Comparison of ENCODE assay signal across 24 cellular contexts in genomic region chr18:49639643-49640361, GRCh38.
A peak's percentile ranks its signal among the peaks of the same experiment; 100 is the strongest.
DNase-seq lines count a peak whose midpoint lies in the region; ATAC-seq and TF ChIP-seq lines count a peak whose summit lies in the region.
"Had no signal": no experiment of that assay in that cellular context is flagged by ENCODE, and none has a peak within 500 bp of the region (broad histone marks: within the 10 kb centered on the region; RNA-seq: fewer than 3 reads in every experiment).

No MANE protein-coding gene starts in this region.

- H3K4me3 ChIP-seq in spleen, result no peak overlapping the region
- H3K4me3 ChIP-seq: cardiac muscle cell, GM12878, prostate gland, tibial nerve had no signal

- H3K27me3 ChIP-seq in spleen (replicated peaks in 1 of 7), result peaks cover 0 to 30% (median 0%) of the 10 kb centered on the region in 7 donors
- H3K27me3 ChIP-seq: cardiac muscle cell, tibial nerve had no signal

- no peak for DNase-seq in Right ventricle myocardium inferior (ENCODE audit: missing footprints)
- DNase-seq in cardiac septum (ENCODE audit: low spot score), result no peak
- peak; percentile 75 for DNase-seq in glomerular visceral epithelial cell (ENCODE audit: extremely low spot score)
- DNase-seq in mesenteric fat pad (ENCODE audit: low spot score), result peak; percentile 87
- peak; percentile 30 for DNase-seq in spleen
- DNase-seq in EL, result no peak
- no peak for DNase-seq in activated gamma-delta T cell (lab: John Stamatoyannopoulos, UW)
- DNase-seq: 8988T; activated naive CD8-positive, alpha-beta T cell treated with anti-CD3 and anti-CD28 coated beads, Interleukin-2, amount 50 U/mL, for 24 hours; Calu3; GDM1; HCEC 1CT; KBM-7; NCI-H1048; NCI-H2107; OCI-M1; stimulated activated naive CD4-positive, alpha-beta T cell treated with Interleukin-2 at 50 U/mL for 16 hours; T1000 had no signal

- H3K4me1 ChIP-seq in spleen, result peaks cover 0 to 6% (median 0%) of the 10 kb centered on the region in 6 donors
- H3K4me1 ChIP-seq: prostate gland, tibial nerve had no signal

- TF ChIP-seq POLR2A in spleen (IDR thresholded peaks at IDR 0.05) (no peak), GM18505 (IDR thresholded peaks at IDR 0.05; ENCODE audit: borderline replicate concordance, extremely low read depth, insufficient read depth, insufficient read length) (no peak)

- no peak overlapping the region for H3K27ac ChIP-seq in spleen
- H3K27ac ChIP-seq: cardiac muscle cell, prostate gland, tibial nerve had no signal

- no peak for TF ChIP-seq CTCF in spleen (IDR thresholded peaks at IDR 0.05 in 8 of 11, conservative IDR thresholded peaks at IDR 0.05 in 3 of 11)

- H3K9me3 ChIP-seq in spleen, result no peaks in the 10 kb centered on the region
- H3K9me3 ChIP-seq: prostate gland, tibial nerve had no signal

- intact Hi-C loops in Right ventricle myocardium inferior (cut with DNase I), result no loop called here
- intact Hi-C loops in cardiac septum (cut with DNase I), result no loop called here
- intact Hi-C loops in spleen (cut with DNase I; ENCODE audit: low total_unique reads), result loop anchor here (10.0 kb wide), 1 partner anchor 95 kb away; no protein-coding TSS in a partner anchor

- H3K36me3 ChIP-seq in spleen, result no peaks in the 10 kb centered on the region
- H3K36me3 ChIP-seq: cardiac muscle cell, prostate gland, tibial nerve had no signal

- WGBS in spleen, 5 donors, result 63 to 77% (median 69%) methylated on average over 13 of the region's 13 CpGs

- ATAC-seq in Right ventricle myocardium inferior, result peak; percentile 64
- no peak for ATAC-seq in GM18505 (IDR thresholded peaks at IDR 0.05; ENCODE audit: unreplicated experiment)
- ATAC-seq: activated naive CD8-positive, alpha-beta T cell treated with anti-CD3 and anti-CD28 coated beads, Interleukin-2, amount 50 U/mL, for 24 hours; activated T-helper 17 cell treated with anti-CD3 and anti-CD28 coated beads, Interleukin-2, amount 50 U/mL, for 72 hours; GM12878 had no signal

Comparison
In these comparisons a context has a peak if more than half of its experiments do, and no peak if none do; other contexts are left out.
1. DNase-seq: peak in glomerular visceral epithelial cell (single experiment), mesenteric fat pad (single experiment) and spleen (single experiment); none in Right ventricle myocardium inferior (single experiment), cardiac septum (single experiment), EL (single experiment) and activated gamma-delta T cell (single experiment).